ENCODE assay signal across 1 cellular context in the genomic region with DNA sequence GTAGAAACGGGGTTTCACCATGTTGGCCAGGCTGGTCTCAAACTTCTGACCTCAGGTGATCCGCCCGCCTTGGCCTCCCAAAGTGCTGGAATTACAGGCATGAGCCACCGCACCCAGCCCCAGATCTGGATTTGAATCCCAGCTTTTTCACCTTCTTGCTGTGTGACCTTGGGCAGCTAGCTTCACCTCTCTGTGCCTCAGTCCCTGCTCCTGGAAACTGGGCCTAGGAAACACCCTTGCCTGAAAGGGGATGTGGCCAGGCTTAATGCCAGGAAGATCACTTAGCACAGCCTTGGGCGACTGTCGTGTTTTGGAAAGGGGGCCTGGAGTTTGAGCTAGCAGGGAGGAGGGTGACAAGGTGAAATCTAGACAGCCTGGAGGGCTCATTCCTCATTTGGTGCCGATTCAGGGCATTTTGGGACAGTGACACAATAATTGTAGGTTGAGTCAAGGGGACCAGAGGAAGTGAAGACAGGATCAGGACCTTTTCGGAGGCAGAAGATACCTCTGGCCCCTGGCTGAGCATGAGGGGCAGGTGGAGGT.
TF ChIP-seq lines count a peak whose summit lies in the region.

No MANE protein-coding gene starts in this region.

TF ChIP-seq in HCT116, 20 proteins besides CTCF, POLR2A, EP300 and RAD21:
- TF ChIP-seq SIN3A (IDR thresholded peaks at IDR 0.05; ENCODE audit: low read depth) (no peak), YY1 (IDR thresholded peaks at IDR 0.05; ENCODE audit: extremely low read depth, insufficient replicate concordance, low read depth, low read length) (no peak), EGR1 (IDR thresholded peaks at IDR 0.05; ENCODE audit: low read depth) (no peak), EZH2 (IDR thresholded peaks at IDR 0.05) (no peak), SRF (IDR thresholded peaks at IDR 0.05; ENCODE audit: low read depth) (no peak), CEBPB (IDR thresholded peaks at IDR 0.05; ENCODE audit: low read depth) (no peak), SP1 (IDR thresholded peaks at IDR 0.05; ENCODE audit: low read depth) (no peak), FOSL1 (IDR thresholded peaks at IDR 0.05; ENCODE audit: low read depth) (no peak), ZNF274 (IDR thresholded peaks at IDR 0.05; ENCODE audit: low read depth, low read length) (no peak), POLR2AphosphoS5 (IDR thresholded peaks at IDR 0.05; ENCODE audit: low read depth, low read length) (no peak), CBX3 (IDR thresholded peaks at IDR 0.05; ENCODE audit: low read depth) (no peak)
- TF ChIP-seq, protein P1, sequence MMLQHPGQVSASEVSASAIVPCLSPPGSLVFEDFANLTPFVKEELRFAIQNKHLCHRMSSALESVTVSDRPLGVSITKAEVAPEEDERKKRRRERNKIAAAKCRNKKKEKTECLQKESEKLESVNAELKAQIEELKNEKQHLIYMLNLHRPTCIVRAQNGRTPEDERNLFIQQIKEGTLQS (IDR thresholded peaks at IDR 0.05), result no peak
- TF ChIP-seq, protein P2, sequence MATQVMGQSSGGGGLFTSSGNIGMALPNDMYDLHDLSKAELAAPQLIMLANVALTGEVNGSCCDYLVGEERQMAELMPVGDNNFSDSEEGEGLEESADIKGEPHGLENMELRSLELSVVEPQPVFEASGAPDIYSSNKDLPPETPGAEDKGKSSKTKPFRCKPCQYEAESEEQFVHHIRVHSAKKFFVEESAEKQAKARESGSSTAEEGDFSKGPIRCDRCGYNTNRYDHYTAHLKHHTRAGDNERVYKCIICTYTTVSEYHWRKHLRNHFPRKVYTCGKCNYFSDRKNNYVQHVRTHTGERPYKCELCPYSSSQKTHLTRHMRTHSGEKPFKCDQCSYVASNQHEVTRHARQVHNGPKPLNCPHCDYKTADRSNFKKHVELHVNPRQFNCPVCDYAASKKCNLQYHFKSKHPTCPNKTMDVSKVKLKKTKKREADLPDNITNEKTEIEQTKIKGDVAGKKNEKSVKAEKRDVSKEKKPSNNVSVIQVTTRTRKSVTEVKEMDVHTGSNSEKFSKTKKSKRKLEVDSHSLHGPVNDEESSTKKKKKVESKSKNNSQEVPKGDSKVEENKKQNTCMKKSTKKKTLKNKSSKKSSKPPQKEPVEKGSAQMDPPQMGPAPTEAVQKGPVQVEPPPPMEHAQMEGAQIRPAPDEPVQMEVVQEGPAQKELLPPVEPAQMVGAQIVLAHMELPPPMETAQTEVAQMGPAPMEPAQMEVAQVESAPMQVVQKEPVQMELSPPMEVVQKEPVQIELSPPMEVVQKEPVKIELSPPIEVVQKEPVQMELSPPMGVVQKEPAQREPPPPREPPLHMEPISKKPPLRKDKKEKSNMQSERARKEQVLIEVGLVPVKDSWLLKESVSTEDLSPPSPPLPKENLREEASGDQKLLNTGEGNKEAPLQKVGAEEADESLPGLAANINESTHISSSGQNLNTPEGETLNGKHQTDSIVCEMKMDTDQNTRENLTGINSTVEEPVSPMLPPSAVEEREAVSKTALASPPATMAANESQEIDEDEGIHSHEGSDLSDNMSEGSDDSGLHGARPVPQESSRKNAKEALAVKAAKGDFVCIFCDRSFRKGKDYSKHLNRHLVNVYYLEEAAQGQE (IDR thresholded peaks at IDR 0.05; ENCODE audit: low read depth), result no peak
- TF ChIP-seq, protein P3, sequence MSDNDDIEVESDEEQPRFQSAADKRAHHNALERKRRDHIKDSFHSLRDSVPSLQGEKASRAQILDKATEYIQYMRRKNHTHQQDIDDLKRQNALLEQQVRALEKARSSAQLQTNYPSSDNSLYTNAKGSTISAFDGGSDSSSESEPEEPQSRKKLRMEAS (IDR thresholded peaks at IDR 0.05), result no peak
